2 cellular contexts compared by ENCODE assay signal in genomic region chr3:38136272-38136806, GRCh38.
TF ChIP-seq lines count a peak whose summit lies in the region.

No MANE protein-coding gene starts in this region.

TF ChIP-seq in K562, 482 proteins besides CTCF, POLR2A, EP300 and RAD21 (continues in another document):
- TF ChIP-seq CBFB (CRISPR knock-in tag; IDR thresholded peaks at IDR 0.05) (0 out of 2 replicates have a peak, but pooled peaks have one; percentile 70), HSF4 (CRISPR knock-in tag; IDR thresholded peaks at IDR 0.05; ENCODE audit: borderline replicate concordance) (no peak), TBL1XR1 (IDR thresholded peaks at IDR 0.05; ENCODE audit: low read length in 2 of 2) (no peak), PHF20 (IDR thresholded peaks at IDR 0.05; ENCODE audit: partially characterized antibody) (peak; percentile 21), PRPF4 (IDR thresholded peaks at IDR 0.05; ENCODE audit: insufficient read depth, low read depth, low read length, poor library complexity, severe bottlenecking) (no peak), ZNF785 (CRISPR knock-in tag; IDR thresholded peaks at IDR 0.05) (no peak), ZNF134 (CRISPR knock-in tag; conservative IDR thresholded peaks at IDR 0.05) (no peak), TFAP4 (CRISPR knock-in tag; IDR thresholded peaks at IDR 0.05; ENCODE audit: borderline replicate concordance) (peak; percentile 76), NR3C1 (CRISPR knock-in tag; IDR thresholded peaks at IDR 0.05) (0 out of 2 replicates have a peak, but pooled peaks have one; percentile 30), SAP30 (IDR thresholded peaks at IDR 0.05; ENCODE audit: borderline replicate concordance, insufficient read depth, low read depth, low read length, poor library complexity, severe bottlenecking) (peak; percentile 21), U2AF2 (optimal IDR thresholded peaks at IDR 0.05; ENCODE audit: low read depth, low read length) (no peak), SMARCE1 (IDR thresholded peaks at IDR 0.05) (0 out of 2 replicates have a peak, but pooled peaks have one; percentile 13), SIN3A (IDR thresholded peaks at IDR 0.05; ENCODE audit: borderline replicate concordance in 2 of 2, control insufficient read depth in 1 of 2, low read depth in 2 of 2, low read length in 2 of 2) (peak in 1 of 2 experiments; percentile 50; a peak in 1 of 4 replicates), OTX1 (CRISPR knock-in tag; IDR thresholded peaks at IDR 0.05) (0 out of 2 replicates have a peak, but pooled peaks have one; percentile 9), PREB (CRISPR knock-in tag; IDR thresholded peaks at IDR 0.05) (no peak), ZNF609 (CRISPR knock-in tag; IDR thresholded peaks at IDR 0.05; ENCODE audit: borderline replicate concordance) (no peak), TBP (optimal IDR thresholded peaks at IDR 0.05; ENCODE audit: low read depth, low read length) (no peak), DACH1 (IDR thresholded peaks at IDR 0.05; ENCODE audit: partially characterized antibody) (peak; percentile 53), SAFB2 (IDR thresholded peaks at IDR 0.05; ENCODE audit: borderline replicate concordance, low read depth, low read length, severe bottlenecking) (no peak), ZNF655 (CRISPR knock-in tag; IDR thresholded peaks at IDR 0.05) (no peak), ZNF311 (CRISPR knock-in tag; IDR thresholded peaks at IDR 0.05) (0 out of 2 replicates have a peak, but pooled peaks have one; percentile 18)

TF ChIP-seq in HepG2, 621 proteins besides CTCF, POLR2A, EP300 and RAD21:
- TF ChIP-seq PHF8 (CRISPR knock-in tag; IDR thresholded peaks at IDR 0.05), result peak; percentile 25
- TF ChIP-seq ZNF256 (CRISPR knock-in tag; conservative IDR thresholded peaks at IDR 0.05), result 0 out of 2 replicates have a peak, but pooled peaks have one; percentile 34
- 0 out of 2 replicates have a peak, but pooled peaks have one; percentile 7 for TF ChIP-seq MYC (CRISPR knock-in tag; IDR thresholded peaks at IDR 0.05; ENCODE audit: borderline replicate concordance)
- 0 out of 2 replicates have a peak, but pooled peaks have one; percentile 37 for TF ChIP-seq ZNF678 (CRISPR knock-in tag; IDR thresholded peaks at IDR 0.05)
- no peak for TF ChIP-seq STAT5B (CRISPR knock-in tag; IDR thresholded peaks at IDR 0.05)
- no peak for TF ChIP-seq TEAD3 (CRISPR knock-in tag; optimal IDR thresholded peaks at IDR 0.05; ENCODE audit: borderline replicate concordance)
- TF ChIP-seq PAX8 (CRISPR knock-in tag; IDR thresholded peaks at IDR 0.05; ENCODE audit: borderline replicate concordance), result 0 out of 2 replicates have a peak, but pooled peaks have one; percentile 69
- TF ChIP-seq ZNF607 (CRISPR knock-in tag; IDR thresholded peaks at IDR 0.05; ENCODE audit: borderline replicate concordance), result 0 out of 2 replicates have a peak, but pooled peaks have one; percentile 2
- TF ChIP-seq MED13 (CRISPR knock-in tag; IDR thresholded peaks at IDR 0.05), result 0 out of 2 replicates have a peak, but pooled peaks have one; percentile 33
- 0 out of 2 replicates have a peak, but pooled peaks have one; percentile 16 for TF ChIP-seq ZNF331 (CRISPR knock-in tag; IDR thresholded peaks at IDR 0.05)
- no peak; the same call in 1 of the 2 replicates for TF ChIP-seq HNF4A (CRISPR knock-in tag; IDR thresholded peaks at IDR 0.05)
- peak; percentile 22; the same call in 1 of the 2 replicates for TF ChIP-seq TBX2 (CRISPR knock-in tag; IDR thresholded peaks at IDR 0.05; ENCODE audit: borderline replicate concordance)
- TF ChIP-seq ZNF883 (CRISPR knock-in tag; IDR thresholded peaks at IDR 0.05; ENCODE audit: not compliant biosample characterization), result peak; percentile 71
- TF ChIP-seq ZSCAN21 (CRISPR knock-in tag; IDR thresholded peaks at IDR 0.05; ENCODE audit: borderline replicate concordance), result no peak
- 0 out of 2 replicates have a peak, but pooled peaks have one; percentile 35 for TF ChIP-seq PBX3 (CRISPR knock-in tag; IDR thresholded peaks at IDR 0.05; ENCODE audit: borderline replicate concordance)
- peak; percentile 36; the same call in 1 of the 2 replicates for TF ChIP-seq HOXA9 (CRISPR knock-in tag; IDR thresholded peaks at IDR 0.05; ENCODE audit: borderline replicate concordance)
- 0 out of 2 replicates have a peak, but pooled peaks have one; percentile 11 for TF ChIP-seq NR2C2 (CRISPR knock-in tag; IDR thresholded peaks at IDR 0.05; ENCODE audit: borderline replicate concordance)
- TF ChIP-seq MIER3 (CRISPR knock-in tag; IDR thresholded peaks at IDR 0.05; ENCODE audit: borderline replicate concordance), result no peak
- TF ChIP-seq TOPORS (CRISPR knock-in tag; IDR thresholded peaks at IDR 0.05), result 0 out of 2 replicates have a peak, but pooled peaks have one; percentile 19
- no peak for TF ChIP-seq ZNF512 (CRISPR knock-in tag; IDR thresholded peaks at IDR 0.05)
- 0 out of 2 replicates have a peak, but pooled peaks have one; percentile 43 for TF ChIP-seq ZNF230 (CRISPR knock-in tag; IDR thresholded peaks at IDR 0.05)
- peak; percentile 2; the same call in 1 of the 2 replicates for TF ChIP-seq ZNF691 (CRISPR knock-in tag; IDR thresholded peaks at IDR 0.05; ENCODE audit: borderline replicate concordance, low read depth)
- TF ChIP-seq ZNF841 (CRISPR knock-in tag; IDR thresholded peaks at IDR 0.05; ENCODE audit: borderline replicate concordance), result peak; percentile 21; the same call in 1 of the 2 replicates
- 0 out of 2 replicates have a peak, but pooled peaks have one; percentile 3 for TF ChIP-seq IRF2 (CRISPR knock-in tag; IDR thresholded peaks at IDR 0.05)
- 0 out of 2 replicates have a peak, but pooled peaks have one; percentile 14 for TF ChIP-seq SNAPC4 (CRISPR knock-in tag; IDR thresholded peaks at IDR 0.05)
- TF ChIP-seq TSC22D2 (CRISPR knock-in tag; IDR thresholded peaks at IDR 0.05; ENCODE audit: borderline replicate concordance), result no peak
- peak; percentile 3 for TF ChIP-seq U2AF1 (optimal IDR thresholded peaks at IDR 0.05; ENCODE audit: low read depth, low read length)
- TF ChIP-seq NR2F1 (CRISPR knock-in tag; IDR thresholded peaks at IDR 0.05), result peak; percentile 43 to 48; a peak in 1 of 4 replicates
- peak; percentile 17; the same call in 1 of the 2 replicates for TF ChIP-seq ZFY (CRISPR knock-in tag; IDR thresholded peaks at IDR 0.05)
- peak; percentile 79; the same call in 1 of the 2 replicates for TF ChIP-seq NR2F6 (IDR thresholded peaks at IDR 0.05)
- TF ChIP-seq NR2F6 (CRISPR knock-in tag; IDR thresholded peaks at IDR 0.05), result peak; percentile 39; the same call in 1 of the 2 replicates
- TF ChIP-seq RELA (CRISPR knock-in tag; IDR thresholded peaks at IDR 0.05), result 0 out of 2 replicates have a peak, but pooled peaks have one; percentile 5
- 0 out of 2 replicates have a peak, but pooled peaks have one; percentile 16 for TF ChIP-seq UBTF (CRISPR knock-in tag; IDR thresholded peaks at IDR 0.05)
- TF ChIP-seq ZGPAT (CRISPR knock-in tag; IDR thresholded peaks at IDR 0.05), result no peak
- peak; percentile 84 for TF ChIP-seq ZNF414 (CRISPR knock-in tag; IDR thresholded peaks at IDR 0.05)
- no peak for TF ChIP-seq ZNF296 (CRISPR knock-in tag; conservative IDR thresholded peaks at IDR 0.05)
